ENCODE assay signal across 2 cellular contexts in the genomic region with DNA sequence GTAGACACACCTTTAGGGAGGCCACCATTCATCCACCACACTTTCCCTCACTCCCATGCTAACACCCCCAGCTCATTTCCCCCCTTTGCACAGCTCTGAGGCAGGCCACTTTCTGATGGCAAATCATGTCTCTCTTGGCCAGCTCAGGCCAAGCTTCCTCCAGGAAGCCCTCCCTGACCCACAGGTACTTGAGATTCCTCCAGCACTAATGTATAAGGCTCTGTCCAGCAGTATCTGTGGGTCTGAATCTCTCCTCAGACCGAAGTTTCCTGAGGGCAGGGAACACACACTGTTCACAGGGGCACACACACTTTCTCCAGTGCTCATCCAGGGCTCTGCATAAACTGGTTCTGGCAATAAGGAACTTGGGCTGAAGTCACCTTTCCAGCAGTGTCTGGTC.
TF ChIP-seq lines count a peak whose summit lies in the region.

No MANE protein-coding gene starts in this region.

TF ChIP-seq in HEK293, 187 proteins besides CTCF, POLR2A, EP300 and RAD21:
- TF ChIP-seq SP2 (tag by site-specific recombination; IDR thresholded peaks at IDR 0.05) = no peak
- TF ChIP-seq ZNF549 (tag by site-specific recombination; IDR thresholded peaks at IDR 0.05) = no peak
- no peak for TF ChIP-seq ZNF114 (tag by site-specific recombination; IDR thresholded peaks at IDR 0.05)
- TF ChIP-seq ZNF626 (tag by site-specific recombination; IDR thresholded peaks at IDR 0.05) = no peak
- no peak for TF ChIP-seq ZNF23 (tag by site-specific recombination; IDR thresholded peaks at IDR 0.05; ENCODE audit: borderline replicate concordance)
- TF ChIP-seq, protein P1, sequence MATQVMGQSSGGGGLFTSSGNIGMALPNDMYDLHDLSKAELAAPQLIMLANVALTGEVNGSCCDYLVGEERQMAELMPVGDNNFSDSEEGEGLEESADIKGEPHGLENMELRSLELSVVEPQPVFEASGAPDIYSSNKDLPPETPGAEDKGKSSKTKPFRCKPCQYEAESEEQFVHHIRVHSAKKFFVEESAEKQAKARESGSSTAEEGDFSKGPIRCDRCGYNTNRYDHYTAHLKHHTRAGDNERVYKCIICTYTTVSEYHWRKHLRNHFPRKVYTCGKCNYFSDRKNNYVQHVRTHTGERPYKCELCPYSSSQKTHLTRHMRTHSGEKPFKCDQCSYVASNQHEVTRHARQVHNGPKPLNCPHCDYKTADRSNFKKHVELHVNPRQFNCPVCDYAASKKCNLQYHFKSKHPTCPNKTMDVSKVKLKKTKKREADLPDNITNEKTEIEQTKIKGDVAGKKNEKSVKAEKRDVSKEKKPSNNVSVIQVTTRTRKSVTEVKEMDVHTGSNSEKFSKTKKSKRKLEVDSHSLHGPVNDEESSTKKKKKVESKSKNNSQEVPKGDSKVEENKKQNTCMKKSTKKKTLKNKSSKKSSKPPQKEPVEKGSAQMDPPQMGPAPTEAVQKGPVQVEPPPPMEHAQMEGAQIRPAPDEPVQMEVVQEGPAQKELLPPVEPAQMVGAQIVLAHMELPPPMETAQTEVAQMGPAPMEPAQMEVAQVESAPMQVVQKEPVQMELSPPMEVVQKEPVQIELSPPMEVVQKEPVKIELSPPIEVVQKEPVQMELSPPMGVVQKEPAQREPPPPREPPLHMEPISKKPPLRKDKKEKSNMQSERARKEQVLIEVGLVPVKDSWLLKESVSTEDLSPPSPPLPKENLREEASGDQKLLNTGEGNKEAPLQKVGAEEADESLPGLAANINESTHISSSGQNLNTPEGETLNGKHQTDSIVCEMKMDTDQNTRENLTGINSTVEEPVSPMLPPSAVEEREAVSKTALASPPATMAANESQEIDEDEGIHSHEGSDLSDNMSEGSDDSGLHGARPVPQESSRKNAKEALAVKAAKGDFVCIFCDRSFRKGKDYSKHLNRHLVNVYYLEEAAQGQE (tag by site-specific recombination; IDR thresholded peaks at IDR 0.05) = peak; percentile 75

TF ChIP-seq in H1, 55 proteins besides CTCF, POLR2A, EP300 and RAD21:
- no peak for TF ChIP-seq ASH2L (IDR thresholded peaks at IDR 0.05; ENCODE audit: low read length)
- TF ChIP-seq SIX5 (IDR thresholded peaks at IDR 0.05; ENCODE audit: low read depth, low read length) = no peak
- TF ChIP-seq POU5F1 (IDR thresholded peaks at IDR 0.05; ENCODE audit: low read depth, low read length) = no peak
- TF ChIP-seq SIRT6 (IDR thresholded peaks at IDR 0.05; ENCODE audit: low read length) = no peak
- no peak for TF ChIP-seq TAF7 (optimal IDR thresholded peaks at IDR 0.05; ENCODE audit: borderline replicate concordance, low read depth, low read length)
- no peak for TF ChIP-seq PHF8 (conservative IDR thresholded peaks at IDR 0.05; ENCODE audit: low read depth, low read length)
- TF ChIP-seq, protein P2, sequence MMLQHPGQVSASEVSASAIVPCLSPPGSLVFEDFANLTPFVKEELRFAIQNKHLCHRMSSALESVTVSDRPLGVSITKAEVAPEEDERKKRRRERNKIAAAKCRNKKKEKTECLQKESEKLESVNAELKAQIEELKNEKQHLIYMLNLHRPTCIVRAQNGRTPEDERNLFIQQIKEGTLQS (IDR thresholded peaks at IDR 0.05; ENCODE audit: insufficient read depth, low read depth, low read length) = no peak
TF ChIP-seq in H1: peak in this region for 0.
